In the genomic region with DNA sequence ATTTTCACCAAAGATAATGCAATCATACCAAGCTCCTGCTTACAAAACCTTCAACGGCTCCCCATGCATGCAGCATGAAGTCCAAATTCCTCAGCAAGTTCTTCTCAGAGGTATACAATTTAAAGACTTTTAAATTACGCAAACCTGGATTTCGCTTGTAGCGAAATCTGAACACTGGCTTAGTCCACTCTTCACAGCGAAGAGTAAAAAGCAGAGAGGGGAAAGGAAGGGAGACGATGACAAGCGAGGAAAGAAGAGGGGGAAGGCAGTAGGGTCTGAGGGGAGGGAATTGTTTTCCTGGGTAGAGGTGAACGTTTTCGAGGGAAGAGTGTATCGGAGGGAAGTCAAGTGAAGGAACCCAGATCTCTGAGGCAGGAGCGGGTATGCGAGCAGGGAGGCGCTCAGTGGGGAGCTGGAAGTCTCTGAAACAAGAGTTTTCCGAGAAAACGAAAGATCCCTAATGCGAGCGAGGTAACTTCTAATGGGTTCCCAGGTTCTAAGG, we compare ENCODE assay signal across 8 cellular contexts. TPM values are rescaled to one million over a fixed set of nuclear protein-coding genes. Genes with fewer than 3 reads are reported as not detected.
A peak's percentile ranks its signal among the peaks of the same experiment; 100 is the strongest.
DNase-seq lines count a peak whose midpoint lies in the region; ATAC-seq, FAIRE-seq and TF ChIP-seq lines count a peak whose summit lies in the region.

No MANE protein-coding gene starts in this region.

- H3K18ac ChIP-seq in H9 (ENCODE audit: insufficient read length, low read depth, low read length) = no peak overlapping the region

- no peaks in the 10 kb centered on the region for H3K9me3 Mint-ChIP-seq in H9
- H3K9me3 Mint-ChIP-seq in activated CD4-positive, alpha-beta T cell treated with anti-CD3 and anti-CD28 coated beads, Interleukin-2, amount 10 ng/mL, durations not matched to agents 24 days and 14 days = no peaks in the 10 kb centered on the region
- no peaks in the 10 kb centered on the region for H3K9me3 Mint-ChIP-seq in activated T-cell treated with anti-CD3 and anti-CD28 coated beads, Interleukin-2, amount 50 U/mL, for 72 hours

- H2BK5ac ChIP-seq in H9 (ENCODE audit: insufficient read length, low read length) = no peak overlapping the region

- no peak for FAIRE-seq in small intestine (lab: Jason Lieb, UNC)

- no peak overlapping the region for H3K14ac ChIP-seq in H9 (ENCODE audit: insufficient read depth, low read length)

- no peaks in the 10 kb centered on the region for H3K27me3 ChIP-seq in H9 (ENCODE audit: insufficient read depth, low read length)
- no peaks in the 10 kb centered on the region for H3K27me3 ChIP-seq in SU-DHL-6 (ENCODE audit: low read length)
- no peaks in the 10 kb centered on the region for H3K27me3 ChIP-seq in right cardiac atrium (ENCODE audit: control insufficient read depth, insufficient read depth)
- no peaks in the 10 kb centered on the region for H3K27me3 ChIP-seq in small intestine (ENCODE audit: control insufficient read depth in 2 of 2, insufficient read depth in 2 of 2, low read length in 2 of 2)

- DNase-seq in H9 (no peak), right cardiac atrium (no peak), small intestine (peak; percentile 34)
- no peak for DNase-seq in activated CD4-positive, alpha-beta T cell treated with anti-CD3 and anti-CD28 coated beads, Interleukin-2, amount 10 ng/mL, durations not matched to agents 24 days and 14 days
- no peak for DNase-seq in activated T-cell treated with anti-CD3 and anti-CD28 coated beads, Interleukin-2, amount 50 U/mL, for 72 hours

- H3K23ac ChIP-seq in H9 (ENCODE audit: insufficient read length, low read depth, low read length) = no peak overlapping the region

- no peaks in the 10 kb centered on the region for H3K9me2 ChIP-seq in SU-DHL-6 (replicated peaks; ENCODE audit: insufficient read depth, low read length)

- H3T11ph ChIP-seq in H9 (ENCODE audit: low read length) = no peak overlapping the region

- no peaks in the 10 kb centered on the region for H3K36me3 ChIP-seq in SU-DHL-6 (ENCODE audit: low read length)
- H3K36me3 ChIP-seq in small intestine (ENCODE audit: control insufficient read depth in 2 of 2, insufficient read depth in 2 of 2, low read length in 2 of 2) = no peaks in the 10 kb centered on the region

- no peak overlapping the region for H3K27ac Mint-ChIP-seq in H9
- no peak overlapping the region for H3K27ac Mint-ChIP-seq in activated CD4-positive, alpha-beta T cell treated with anti-CD3 and anti-CD28 coated beads, Interleukin-2, amount 10 ng/mL, durations not matched to agents 24 days and 14 days
- H3K27ac Mint-ChIP-seq in activated T-cell treated with anti-CD3 and anti-CD28 coated beads, Interleukin-2, amount 50 U/mL, for 72 hours = no peak overlapping the region

- H4K8ac ChIP-seq in H9 (replicated peaks; ENCODE audit: insufficient read length, low read depth, low read length) = no peak overlapping the region

- H2BK12ac ChIP-seq in H9 (ENCODE audit: insufficient read length, low read depth, low read length) = no peak overlapping the region

- peaks cover 16% of the 10 kb centered on the region for H3F3A ChIP-seq in SU-DHL-6 (ENCODE audit: insufficient read depth)

- H3K9me3 ChIP-seq in H9 (ENCODE audit: control insufficient read depth, low read depth, low read length) (no peaks in the 10 kb centered on the region), SU-DHL-6 (ENCODE audit: insufficient read depth, low read length) (no peaks in the 10 kb centered on the region), right cardiac atrium (ENCODE audit: control insufficient read depth, low read length) (no peaks in the 10 kb centered on the region), small intestine (ENCODE audit: control insufficient read depth, low read depth) (no peaks in the 10 kb centered on the region)

- no CpG with 5 or more reads among the region's 17 CpGs for WGBS in H9 (ENCODE audit: extremely low coverage, insufficient read length, low lambda C conversion rate)
- WGBS in right cardiac atrium = 3% methylated on average over 17 of the region's 17 CpGs
- WGBS in small intestine, 3 donors = 1 to 3% (median 2%) methylated on average over 17 of the region's 17 CpGs

- peaks cover 3% of the 10 kb centered on the region for H3K27me3 Mint-ChIP-seq in H9 (ENCODE audit: low read depth)
- H3K27me3 Mint-ChIP-seq in activated CD4-positive, alpha-beta T cell treated with anti-CD3 and anti-CD28 coated beads, Interleukin-2, amount 10 ng/mL, durations not matched to agents 24 days and 14 days = peaks cover 11% of the 10 kb centered on the region
- no peaks in the 10 kb centered on the region for H3K27me3 Mint-ChIP-seq in activated T-cell treated with anti-CD3 and anti-CD28 coated beads, Interleukin-2, amount 50 U/mL, for 72 hours (ENCODE audit: low read depth)

- H3K9ac ChIP-seq in H9 (ENCODE audit: extremely low read depth, insufficient read length, low read length) (peak overlapping the region; percentile 74), SU-DHL-6 (ENCODE audit: low read length) (peak overlapping the region; percentile 65)

- no peak overlapping the region for H2AK5ac ChIP-seq in H9 (ENCODE audit: insufficient read length, low read length)

- no peak overlapping the region for H4K91ac ChIP-seq in H9 (ENCODE audit: insufficient read length, low read depth, low read length)

- H3K27ac ChIP-seq in H9 (ENCODE audit: insufficient read length, low read depth, low read length) (no peak overlapping the region), SU-DHL-6 (ENCODE audit: low read depth, low read length) (no peak overlapping the region), right cardiac atrium (ENCODE audit: low read length) (no peak overlapping the region), small intestine (ENCODE audit: low read depth in 1 of 2, low read length in 1 of 2) (peak overlapping the region in 1 of 2 donors; percentile 78)

- H3K4me3 ChIP-seq in SU-DHL-6 (ENCODE audit: insufficient read depth, low read length, poor library complexity, severe bottlenecking) (peak overlapping the region; percentile 64), right cardiac atrium (ENCODE audit: low read length) (peak overlapping the region; percentile 67), small intestine (ENCODE audit: low read depth in 1 of 2, low read length in 2 of 2) (peak overlapping the region; percentile 77 to 94)

- H2BK15ac ChIP-seq in H9 (ENCODE audit: low read depth, low read length) = no peak overlapping the region

- ATAC-seq in right cardiac atrium = peak in 1 of 2 donors; percentile 4
- ATAC-seq in activated T-cell treated with anti-CD3 and anti-CD28 coated beads, Interleukin-2, amount 50 U/mL, for 72 hours (replicated peaks in 1 of 2) = no peak
- ATAC-seq in GM18511 (IDR thresholded peaks at IDR 0.05; ENCODE audit: unreplicated experiment) = no peak
- no peak for ATAC-seq in GM21529 (IDR thresholded peaks at IDR 0.05; ENCODE audit: unreplicated experiment)

- no peak overlapping the region for H3K56ac ChIP-seq in H9 (ENCODE audit: insufficient read length, low read depth, low read length)

- H3K4me2 ChIP-seq in H9 (ENCODE audit: insufficient read depth, insufficient read length, low read length) (peak overlapping the region; percentile 95), SU-DHL-6 (ENCODE audit: low read depth, low read length, poor library complexity, severe bottlenecking) (peak overlapping the region; percentile 79)

- H3K4me3 Mint-ChIP-seq in H9 = no peak overlapping the region
- no peak overlapping the region for H3K4me3 Mint-ChIP-seq in activated CD4-positive, alpha-beta T cell treated with anti-CD3 and anti-CD28 coated beads, Interleukin-2, amount 10 ng/mL, durations not matched to agents 24 days and 14 days
- H3K4me3 Mint-ChIP-seq in activated T-cell treated with anti-CD3 and anti-CD28 coated beads, Interleukin-2, amount 50 U/mL, for 72 hours = no peak overlapping the region

- no peak overlapping the region for H2AFZ ChIP-seq in H9 (ENCODE audit: low read length)
- H2AFZ ChIP-seq in SU-DHL-6 (ENCODE audit: low read depth, low read length, severe bottlenecking) = peak overlapping the region; percentile 60

- no peak overlapping the region for H2BK120ac ChIP-seq in H9 (ENCODE audit: low read depth, low read length, poor library complexity, severe bottlenecking)

- H3K79me1 ChIP-seq in H9 (ENCODE audit: insufficient read depth, low read depth, low read length, poor library complexity, severe bottlenecking) = no peaks in the 10 kb centered on the region

- peaks cover 10% of the 10 kb centered on the region for H3K23me2 ChIP-seq in H9 (ENCODE audit: insufficient read length, low read depth, low read length, poor library complexity, severe bottlenecking)

- no peaks in the 10 kb centered on the region for H3K79me2 ChIP-seq in H9 (ENCODE audit: insufficient read depth, low read length)
- H3K79me2 ChIP-seq in SU-DHL-6 (ENCODE audit: insufficient read depth, low read length) = no peaks in the 10 kb centered on the region

- H2BK20ac ChIP-seq in H9 (ENCODE audit: low read depth, low read length, poor library complexity, severe bottlenecking) = no peak overlapping the region

- no peak overlapping the region for H4K5ac ChIP-seq in H9 (ENCODE audit: insufficient read length, low read depth, low read length)

- intact Hi-C loops in right cardiac atrium (cut with DNase I) = loop anchor here (2.0 to 10.0 kb wide), 4 partner anchors 129 to 745 kb away; a partner anchor contains a TSS
- intact Hi-C loops in activated CD4-positive, alpha-beta T cell treated with anti-CD3 and anti-CD28 coated beads, Interleukin-2, amount 10 ng/mL, durations not matched to agents 24 days and 14 days (cut with micrococcal nuclease) = loop anchor here (5.0 to 10.0 kb wide), 3 partner anchors 655 to 758 kb away; a partner anchor contains a TSS

- H3K36me3 Mint-ChIP-seq in H9 (ENCODE audit: insufficient read depth in 1 of 3, low read depth in 3 of 3) = no peaks in the 10 kb centered on the region
- peaks cover 6% of the 10 kb centered on the region for H3K36me3 Mint-ChIP-seq in activated CD4-positive, alpha-beta T cell treated with anti-CD3 and anti-CD28 coated beads, Interleukin-2, amount 10 ng/mL, durations not matched to agents 24 days and 14 days (ENCODE audit: low read depth)
- no peaks in the 10 kb centered on the region for H3K36me3 Mint-ChIP-seq in activated T-cell treated with anti-CD3 and anti-CD28 coated beads, Interleukin-2, amount 50 U/mL, for 72 hours (ENCODE audit: insufficient read depth in 2 of 2)

- H4K20me1 ChIP-seq in H9 (ENCODE audit: control insufficient read depth, insufficient read depth, insufficient read length) (no peaks in the 10 kb centered on the region), SU-DHL-6 (ENCODE audit: low read depth, low read length) (no peaks in the 10 kb centered on the region; the same call in 1 of the 2 replicates)

- H3K4ac ChIP-seq in H9 (ENCODE audit: low read depth, low read length) = no peak overlapping the region

- no peak for TF ChIP-seq CTCF in H9 (conservative IDR thresholded peaks at IDR 0.05)
- no peak for TF ChIP-seq CTCF in SU-DHL-6 (IDR thresholded peaks at IDR 0.05; ENCODE audit: insufficient read depth, low read length, poor library complexity, severe bottlenecking)

- H3K4me1 ChIP-seq in H9 (ENCODE audit: insufficient read depth, low read length) = no peaks in the 10 kb centered on the region
- no peaks in the 10 kb centered on the region for H3K4me1 ChIP-seq in right cardiac atrium (ENCODE audit: control insufficient read depth, insufficient read depth, low read length)
- peaks cover 0 to 2% of the 10 kb centered on the region in 2 donors for H3K4me1 ChIP-seq in small intestine (ENCODE audit: control insufficient read depth in 2 of 2, insufficient read depth in 1 of 2, low read depth in 1 of 2, low read length in 1 of 2)

- H3K4me1 Mint-ChIP-seq in H9 = peaks cover 5% of the 10 kb centered on the region in 2 experiments
- peaks cover 13% of the 10 kb centered on the region for H3K4me1 Mint-ChIP-seq in activated CD4-positive, alpha-beta T cell treated with anti-CD3 and anti-CD28 coated beads, Interleukin-2, amount 10 ng/mL, durations not matched to agents 24 days and 14 days
- peaks cover 13% of the 10 kb centered on the region for H3K4me1 Mint-ChIP-seq in activated T-cell treated with anti-CD3 and anti-CD28 coated beads, Interleukin-2, amount 50 U/mL, for 72 hours (ENCODE audit: low read depth)

RNA-seq across cellular contexts. Expression of a gene that starts 0.8 kb away (rescaled TPM):
- total RNA-seq in H9 (2021) (6.2 and 7.2 TPM in 2 replicates), right cardiac atrium (1 to 10 TPM; 1.6 to 4.7 (median 4.2) TPM)
- polyA plus RNA-seq in right cardiac atrium (1.6 TPM), small intestine (10 to 100 TPM in 2 of 3 donors, 1 to 10 TPM in 1; 5.5 to 22.1 (median 12.7) TPM)
- 1.7 and 2.6 TPM in 2 replicates for total RNA-seq in activated CD4-positive, alpha-beta T cell treated with anti-CD3 and anti-CD28 coated beads, Interleukin-2, amount 10 ng/mL, durations not matched to agents 24 days and 14 days
- total RNA-seq in activated T-cell treated with anti-CD3 and anti-CD28 coated beads, Interleukin-2, amount 50 U/mL, for 72 hours = 1 to 10 TPM; 5.9 to 8.8 TPM

RNA-seq across cellular contexts. Expression of a gene that starts 9.7 kb away (rescaled TPM):
- total RNA-seq in H9 (2021) (1.4 and 2.4 TPM in 2 replicates), right cardiac atrium (10 to 100 TPM in 2 of 4 donors, 1 to 10 TPM in 2; 2.5 to 13.9 (median 11.0) TPM)
- polyA plus RNA-seq in right cardiac atrium (7.3 TPM), small intestine (1 to 10 TPM in 2 of 3 donors, under 1 TPM in 1; 0.67 to 4.8 (median 1.6) TPM)
- total RNA-seq in activated CD4-positive, alpha-beta T cell treated with anti-CD3 and anti-CD28 coated beads, Interleukin-2, amount 10 ng/mL, durations not matched to agents 24 days and 14 days = 2.5 TPM in 2 replicates
- 10 to 100 TPM; 15.2 to 15.5 TPM for total RNA-seq in activated T-cell treated with anti-CD3 and anti-CD28 coated beads, Interleukin-2, amount 50 U/mL, for 72 hours

RNA-seq across cellular contexts. Expression of a gene that starts 9.9 kb away (rescaled TPM):
- total RNA-seq in H9 (2021) (11.9 and 12.8 TPM in 2 replicates), right cardiac atrium (10 to 100 TPM; 15.7 to 32.0 (median 26.2) TPM)
- polyA plus RNA-seq in right cardiac atrium (12.8 TPM), small intestine (1 to 10 TPM; 1.3 to 8.8 (median 1.6) TPM)
- total RNA-seq in activated CD4-positive, alpha-beta T cell treated with anti-CD3 and anti-CD28 coated beads, Interleukin-2, amount 10 ng/mL, durations not matched to agents 24 days and 14 days = 9.2 and 9.9 TPM in 2 replicates
- 1 to 10 TPM; 3.4 to 4.7 TPM for total RNA-seq in activated T-cell treated with anti-CD3 and anti-CD28 coated beads, Interleukin-2, amount 50 U/mL, for 72 hours

RNA-seq across cellular contexts. Expression of a gene that starts 31.5 kb away (rescaled TPM):
- total RNA-seq in H9 (2021) (1,003 and 1,011 TPM in 2 replicates), right cardiac atrium (100 to 1,000 TPM; 548 to 884 (median 710) TPM)
- polyA plus RNA-seq in right cardiac atrium (1,153 TPM), small intestine (1,000 to 10,000 TPM in 1 of 3 donors, 100 to 1,000 TPM in 2; 677 to 1,200 (median 884) TPM)
- total RNA-seq in activated CD4-positive, alpha-beta T cell treated with anti-CD3 and anti-CD28 coated beads, Interleukin-2, amount 10 ng/mL, durations not matched to agents 24 days and 14 days = 682 and 710 TPM in 2 replicates
- 100 to 1,000 TPM; 128 to 146 TPM for total RNA-seq in activated T-cell treated with anti-CD3 and anti-CD28 coated beads, Interleukin-2, amount 50 U/mL, for 72 hours
